Comparison of ENCODE assay signal across 9 cellular contexts in genomic region chr19:35045667-35046300, GRCh38. TPM values are rescaled to one million over a fixed set of nuclear protein-coding genes. Genes with fewer than 3 reads are reported as not detected.
A peak's percentile ranks its signal among the peaks of the same experiment; 100 is the strongest.
DNase-seq lines count a peak whose midpoint lies in the region; ATAC-seq, FAIRE-seq and TF ChIP-seq lines count a peak whose summit lies in the region.
"Had no signal": no experiment of that assay in that cellular context is flagged by ENCODE, and none has a peak within 500 bp of the region (broad histone marks: within the 10 kb centered on the region; RNA-seq: fewer than 3 reads in every experiment).

No MANE protein-coding gene starts in this region.

- H3K14ac ChIP-seq in H1 (ENCODE audit: insufficient read length): no peak overlapping the region

- no peak overlapping the region; the same call in 1 of the 2 replicates for H3K18ac ChIP-seq in H1 (ENCODE audit: extremely low read depth, low read length)

- peak overlapping the region; percentile 42; the same call in 1 of the 2 replicates for H2AK5ac ChIP-seq in H1 (ENCODE audit: low read depth, low read length)

- POLR2A ChIA-PET in H1 (lab: Charles Lee; ENCODE audit: partially characterized antibody): interaction anchor here (1.2 to 2.9 kb wide), 5 partner anchors 11 to 368 kb away, joined by 3 to 9 read pairs (median 4); partner anchors contain the start of gene ZNF302

- peak; percentile 46 to 78 (median 72) for TF ChIP-seq CTCF in H1 (IDR thresholded peaks at IDR 0.05; ENCODE audit: control extremely low read depth in 1 of 3, insufficient read depth in 1 of 3, low read depth in 1 of 3, low read length in 3 of 3)

- H3K4me3 ChIP-seq in H1 (ENCODE audit: extremely low read depth in 1 of 4, insufficient read depth in 2 of 4, low read depth in 3 of 4, low read length in 4 of 4): no peak overlapping the region

- H2BK15ac ChIP-seq in H1 (ENCODE audit: low read length): peak overlapping the region; percentile 92; the same call in 1 of the 2 replicates

- no peaks in the 10 kb centered on the region for H3K27me3 ChIP-seq in H1 (replicated peaks in 1 of 4; ENCODE audit: control insufficient read depth in 3 of 4, extremely low read depth in 1 of 4, insufficient read depth in 3 of 4, low read length in 3 of 4)

- H3K79me1 ChIP-seq in H1 (ENCODE audit: low read depth, low read length): no peaks in the 10 kb centered on the region

- WGBS in H1 (ENCODE audit: extremely low coverage in 1 of 2, insufficient coverage in 1 of 2, insufficient read length in 1 of 2, insufficient replicate concordance in 2 of 2, low coverage in 1 of 2, low lambda C conversion rate in 2 of 2, missing lambda C conversion rate in 1 of 2), 2 experiments: 70% methylated on average over 10 of the region's 10 CpGs; no CpG with 5 or more reads in 1 of the 2 experiments

- H3K56ac ChIP-seq in H1 (replicated peaks; ENCODE audit: insufficient read length, low read depth, low read length): no peak overlapping the region

- H3K4me1 ChIP-seq in H1 (replicated peaks in 1 of 4; ENCODE audit: control insufficient read depth in 3 of 4, insufficient read depth in 4 of 4, low read length in 3 of 4): peaks cover 5 to 26% (median 15%) of the 10 kb centered on the region in 4 experiments

- no peaks in the 10 kb centered on the region for H3K9me3 ChIP-seq in H1 (ENCODE audit: insufficient read depth in 2 of 2, low read depth in 1 of 2, low read length in 1 of 2)

- no peak overlapping the region for H2AFZ ChIP-seq in H1 (ENCODE audit: low read length)

- no peak for TF ChIP-seq EP300 in H1 (IDR thresholded peaks at IDR 0.05; ENCODE audit: borderline replicate concordance in 1 of 2, low read depth in 2 of 2, low read length in 2 of 2)

- H3K9ac ChIP-seq in H1 (replicated peaks in 1 of 4; ENCODE audit: extremely low read depth in 1 of 4, low read depth in 3 of 4, low read length in 3 of 4): no peak overlapping the region

- H3K27ac ChIP-seq in H1 (ENCODE audit: low read depth, low read length): no peak overlapping the region

- H3K79me2 ChIP-seq in H1 (ENCODE audit: control insufficient read depth in 1 of 2, insufficient read depth in 2 of 2, low read length in 2 of 2): peaks cover 0 to 12% of the 10 kb centered on the region in 2 experiments; a peak in 1 of 4 replicates

- H3K4ac ChIP-seq in H1 (replicated peaks; ENCODE audit: insufficient read length, low read depth, low read length): no peak overlapping the region

- no peak overlapping the region for H3K4me2 ChIP-seq in H1 (ENCODE audit: insufficient read depth in 1 of 2, low read depth in 2 of 2, low read length in 2 of 2)

- no peak overlapping the region for H2BK120ac ChIP-seq in H1 (replicated peaks; ENCODE audit: low read depth, low read length)

- no peak for ATAC-seq in Right ventricle myocardium superior (ENCODE audit: poor library complexity)
- no peak for ATAC-seq in left cardiac atrium
- peak; percentile 71 for ATAC-seq in HG02981 (IDR thresholded peaks at IDR 0.05; ENCODE audit: unreplicated experiment)
- ATAC-seq in sciatic nerve: peak; percentile 28

- H2BK5ac ChIP-seq in H1 (ENCODE audit: low read depth, low read length): no peak overlapping the region; the same call in 1 of the 2 replicates

- peak overlapping the region; percentile 63; the same call in 1 of the 2 replicates for H2BK12ac ChIP-seq in H1 (ENCODE audit: low read depth, low read length)

- FAIRE-seq in H1 (lab: Jason Lieb, UNC): peak; percentile 55

- H3K36me3 ChIP-seq in H1 (ENCODE audit: control insufficient read depth in 2 of 4, insufficient read depth in 4 of 4, low read length in 3 of 4): no peaks in the 10 kb centered on the region; a peak in 2 of 8 replicates

- TF ChIP-seq POLR2A in H1 (IDR thresholded peaks at IDR 0.05; ENCODE audit: control extremely low read depth in 1 of 2, low read depth in 2 of 2, low read length in 2 of 2): no peak

- H2BK20ac ChIP-seq in H1 (ENCODE audit: low read length): no peak overlapping the region

- DNase-seq in Right ventricle myocardium superior (peak; percentile 45), left cardiac atrium (no peak), SW480 (ENCODE audit: low spot score) (peak; percentile 53), H1 (ENCODE audit: low read depth in 1 of 2, low spot score in 2 of 2) (no peak), sciatic nerve (ENCODE audit: low spot score) (no peak), NCI-H1436 (lab: John Stamatoyannopoulos, UW) (no peak), dedifferentiated amniotic fluid mesenchymal stem cell (ENCODE audit: extremely low spot score) (no peak)

- H3K23me2 ChIP-seq in H1 (ENCODE audit: low read depth, low read length): peaks cover 2% of the 10 kb centered on the region; the same call in 1 of the 2 replicates

- H4K20me1 ChIP-seq in H1 (replicated peaks in 1 of 2; ENCODE audit: control insufficient read depth in 1 of 2, insufficient read depth in 2 of 2, low read length in 2 of 2): peaks cover 2 to 5% of the 10 kb centered on the region in 2 experiments

- 0 out of 2 replicates have a peak overlapping the region, but pooled peaks have one; percentile 26 for H4K8ac ChIP-seq in H1 (ENCODE audit: extremely low read depth, insufficient read depth, low read length)

- no peak overlapping the region for H4K91ac ChIP-seq in H1 (replicated peaks; ENCODE audit: insufficient read length, low read length)

- no peak overlapping the region for H3K23ac ChIP-seq in H1 (ENCODE audit: insufficient read length)

- peak; percentile 38 to 53; a peak in 3 of 4 replicates for TF ChIP-seq RAD21 in H1 (IDR thresholded peaks at IDR 0.05 in 1 of 2, conservative IDR thresholded peaks at IDR 0.05 in 1 of 2; ENCODE audit: low read depth in 2 of 2, low read length in 2 of 2)

- intact Hi-C loops in Right ventricle myocardium superior (cut with DNase I): no loop called here
- intact Hi-C loops in left cardiac atrium (cut with DNase I): no loop called here
- intact Hi-C loops in sciatic nerve (cut with DNase I): no loop called here

- no peak overlapping the region for H4K5ac ChIP-seq in H1 (ENCODE audit: insufficient read length, low read depth, low read length)

- CTCF ChIA-PET in H1 (lab: Charles Lee; ENCODE audit: partially characterized antibody): interaction anchor here (0.8 to 6.4 kb wide), 13 partner anchors 12 to 307 kb away, joined by 3 to 105 read pairs (median 4); partner anchors contain the start of genes FXYD3 and LGI4

TF ChIP-seq in H1, 55 proteins besides CTCF, POLR2A, EP300 and RAD21:
- TF ChIP-seq SP2 (IDR thresholded peaks at IDR 0.05; ENCODE audit: low read length) (no peak), SRF (IDR thresholded peaks at IDR 0.05; ENCODE audit: low read depth, low read length) (no peak), YY1 (IDR thresholded peaks at IDR 0.05; ENCODE audit: low read depth, low read length) (0 out of 2 replicates have a peak, but pooled peaks have one; percentile 17)

RNA-seq across cellular contexts. Expression of gene HPN, which starts 4.3 kb away (rescaled TPM):
- 5.6 TPM for total RNA-seq in Right ventricle myocardium superior
- 1 to 10 TPM; 5.6 to 7.2 TPM for total RNA-seq in left cardiac atrium
- 12.3 and 14.7 TPM in 2 replicates for total RNA-seq in H1 (2021; fragmentation: NEBNext Ultra II Directional; extraction: Animal tissue kit (Norgen Biotek cat#: 25700))
- 33.7 and 49.9 TPM in 2 replicates for polyA plus RNA-seq in H1 (2011; rRNA removed)
- polyA plus RNA-seq in H1 (2011; cell fraction: cytosol; rRNA removed): 32.0 TPM
- 86.2 TPM for polyA plus RNA-seq in H1 (2011; cell fraction: nucleus; rRNA removed)
- 8.3 to 24.9 TPM (median 19.7 TPM) in 4 replicates for polyA plus RNA-seq in H1 (2012, experiment 1 of 2)
- 19.5 TPM for polyA plus RNA-seq in H1 (2012, experiment 2 of 2)
- 14.3 TPM for polyA plus RNA-seq in H1 (2013, experiment 1 of 2)
- polyA plus RNA-seq in H1 (2013, experiment 2 of 2): 13.3 TPM
- polyA minus RNA-seq in H1 (2011; rRNA and poly(A)+ RNA removed): 6.3 and 7.6 TPM in 2 replicates
- 16.4 TPM for polyA minus RNA-seq in H1 (2011; cell fraction: cytosol; rRNA and poly(A)+ RNA removed)
- 19.0 TPM for polyA minus RNA-seq in H1 (2011; cell fraction: nucleus; rRNA and poly(A)+ RNA removed)
- 1.1 TPM for total RNA-seq in sciatic nerve
- polyA plus RNA-seq: aorta had no signal

RNA-seq across cellular contexts. Expression of gene SCN1B, which starts 15.5 kb away (rescaled TPM):
- total RNA-seq in Right ventricle myocardium superior (48.2 TPM), left cardiac atrium (100 to 1,000 TPM in 1 of 2 donors, 10 to 100 TPM in 1; 73.6 to 163 TPM), sciatic nerve (13.8 TPM)
- total RNA-seq in H1 (2021; fragmentation: NEBNext Ultra II Directional; extraction: Animal tissue kit (Norgen Biotek cat#: 25700)): 3.3 and 3.5 TPM in 2 replicates
- polyA plus RNA-seq in H1 (2011; rRNA removed): 3.1 and 4.1 TPM in 2 replicates
- 3.9 TPM for polyA plus RNA-seq in H1 (2011; cell fraction: cytosol; rRNA removed)
- 8.6 TPM for polyA plus RNA-seq in H1 (2011; cell fraction: nucleus; rRNA removed)
- polyA plus RNA-seq in H1 (2012, experiment 1 of 2): 2.8 to 4.5 TPM (median 3.7 TPM) in 4 replicates
- polyA plus RNA-seq in H1 (2012, experiment 2 of 2): 2.3 TPM
- polyA plus RNA-seq in H1 (2013, experiment 1 of 2): 1.9 TPM
- polyA plus RNA-seq in H1 (2013, experiment 2 of 2): 1.7 TPM
- 1.5 and 4.7 TPM in 2 replicates for polyA minus RNA-seq in H1 (2011; rRNA and poly(A)+ RNA removed)
- 3.4 TPM for polyA minus RNA-seq in H1 (2011; cell fraction: cytosol; rRNA and poly(A)+ RNA removed)
- polyA minus RNA-seq in H1 (2011; cell fraction: nucleus; rRNA and poly(A)+ RNA removed): 3.0 TPM

RNA-seq across cellular contexts. Expression of gene GRAMD1A, which starts 45.7 kb away (rescaled TPM):
- total RNA-seq in Right ventricle myocardium superior (25.5 TPM), left cardiac atrium (10 to 100 TPM; 29.2 to 45.5 TPM), sciatic nerve (81.2 TPM)
- 152 and 154 TPM in 2 replicates for total RNA-seq in H1 (2021; fragmentation: NEBNext Ultra II Directional; extraction: Animal tissue kit (Norgen Biotek cat#: 25700))
- 113 and 176 TPM in 2 replicates for polyA plus RNA-seq in H1 (2011; rRNA removed)
- 103 TPM for polyA plus RNA-seq in H1 (2011; cell fraction: cytosol; rRNA removed)
- 333 TPM for polyA plus RNA-seq in H1 (2011; cell fraction: nucleus; rRNA removed)
- polyA plus RNA-seq in H1 (2012, experiment 1 of 2): 101 to 139 TPM (median 129 TPM) in 4 replicates
- polyA plus RNA-seq in H1 (2012, experiment 2 of 2): 109 TPM
- polyA plus RNA-seq in H1 (2013, experiment 1 of 2): 139 TPM
- polyA plus RNA-seq in H1 (2013, experiment 2 of 2): 137 TPM
- 113 and 127 TPM in 2 replicates for polyA minus RNA-seq in H1 (2011; rRNA and poly(A)+ RNA removed)
- polyA minus RNA-seq in H1 (2011; cell fraction: cytosol; rRNA and poly(A)+ RNA removed): 87.8 TPM
- 91.4 TPM for polyA minus RNA-seq in H1 (2011; cell fraction: nucleus; rRNA and poly(A)+ RNA removed)

Comparison
In these comparisons a context has a peak if more than half of its experiments do, and no peak if none do; other contexts are left out.
1. DNase-seq: peak in Right ventricle myocardium superior (single experiment) and SW480 (single experiment); none in left cardiac atrium (single experiment), H1 (0 of 2), sciatic nerve (single experiment), NCI-H1436 (single experiment) and dedifferentiated amniotic fluid mesenchymal stem cell (single experiment).
2. ATAC-seq: peak in HG02981 (single experiment) and sciatic nerve (single experiment); none in Right ventricle myocardium superior (single experiment) and left cardiac atrium (0 of 2).